Comparison of ENCODE assay signal across 6 cellular contexts in genomic region chr19:1606138-1606651, GRCh38.
A peak's percentile ranks its signal among the peaks of the same experiment; 100 is the strongest.
DNase-seq lines count a peak whose midpoint lies in the region.

No MANE protein-coding gene starts in this region.

- peak overlapping the region; percentile 86 for H3K9ac ChIP-seq in HUES48 (ENCODE audit: low read depth, low read length)
- H3K9ac ChIP-seq in duodenal mucosa (ENCODE audit: low read depth in 1 of 2, low read length in 2 of 2) = peak overlapping the region; percentile 62 to 85
- H3K9ac ChIP-seq in rectal smooth muscle tissue (ENCODE audit: low read length) = peak overlapping the region; percentile 76

- no peaks in the 10 kb centered on the region for H3K27me3 ChIP-seq in HUES48 (ENCODE audit: control insufficient read depth, insufficient read depth, low read length)
- no peaks in the 10 kb centered on the region for H3K27me3 ChIP-seq in duodenal mucosa (ENCODE audit: control insufficient read depth in 1 of 2, insufficient read depth in 2 of 2, low read length in 2 of 2)
- H3K27me3 ChIP-seq in rectal smooth muscle tissue (ENCODE audit: control insufficient read depth, insufficient read depth, low read length) = no peaks in the 10 kb centered on the region

- H3K27ac ChIP-seq in HUES48 (ENCODE audit: low read depth, low read length) (peak overlapping the region; percentile 97), duodenal mucosa (ENCODE audit: low read depth, low read length) (peak overlapping the region; percentile 89), rectal smooth muscle tissue (ENCODE audit: low read depth, low read length) (peak overlapping the region; percentile 86)

- DNase-seq in COLO668 (lab: John Stamatoyannopoulos, UW; ENCODE audit: unreplicated experiment) = no peak
- no peak for DNase-seq in HPDE6-E6E7 (ENCODE audit: extremely low spot score)
- no peak for DNase-seq in activated effector memory CD4-positive, alpha-beta T cell treated with Interleukin-2 at 50 U/mL for 16 hours

- H3K9me3 ChIP-seq in HUES48 (ENCODE audit: control insufficient read depth, insufficient read depth, low read length) (no peaks in the 10 kb centered on the region), duodenal mucosa (ENCODE audit: control insufficient read depth in 1 of 2, low read length in 2 of 2) (no peaks in the 10 kb centered on the region)

- H3K36me3 ChIP-seq in HUES48 (ENCODE audit: control insufficient read depth, insufficient read depth, low read length) = peaks cover 18% of the 10 kb centered on the region
- H3K36me3 ChIP-seq in duodenal mucosa (ENCODE audit: control insufficient read depth in 1 of 2, insufficient read depth in 2 of 2, low read length in 2 of 2) = peaks cover 0 to 15% of the 10 kb centered on the region in 2 donors
- H3K36me3 ChIP-seq in rectal smooth muscle tissue (ENCODE audit: control insufficient read depth, insufficient read depth, low read length) = peaks cover 5% of the 10 kb centered on the region

- H3K4me3 ChIP-seq in HUES48 (ENCODE audit: low read depth, low read length) = peak overlapping the region; percentile 90
- peak overlapping the region; percentile 83 to 86 for H3K4me3 ChIP-seq in duodenal mucosa (ENCODE audit: low read depth in 1 of 2, low read length in 2 of 2)
- peak overlapping the region; percentile 86 for H3K4me3 ChIP-seq in rectal smooth muscle tissue (ENCODE audit: low read length)

- H3K4me1 ChIP-seq in HUES48 (ENCODE audit: control insufficient read depth, insufficient read depth, low read length) (peaks cover 5% of the 10 kb centered on the region; the same call in 1 of the 2 replicates), duodenal mucosa (ENCODE audit: control insufficient read depth in 1 of 2, insufficient read depth in 2 of 2, low read length in 2 of 2) (peaks cover 11 to 37% of the 10 kb centered on the region in 2 donors), rectal smooth muscle tissue (ENCODE audit: control insufficient read depth, insufficient read depth, low read length) (peaks cover 8% of the 10 kb centered on the region)
